In genomic region chr18:79394438-79395307, GRCh38 we compare ENCODE assay signal across 8 cellular contexts. TPM values are rescaled to one million over a fixed set of nuclear protein-coding genes. Genes with fewer than 3 reads are reported as not detected.
DNase-seq lines count a peak whose midpoint lies in the region; ATAC-seq and TF ChIP-seq lines count a peak whose summit lies in the region.

No MANE protein-coding gene starts in this region.

- intact Hi-C loops in CD4-positive, alpha-beta T cell (cut with DNase I, micrococcal nuclease), result loop anchor here (2.0 to 5.0 kb wide), 5 partner anchors 43 to 558 kb away; partner anchors contain the start of genes ATP9B (in 1 of the 2) and SLC66A2 (in 1 of the 2)

- H3K36me3 ChIP-seq in neuron (ENCODE audit: insufficient read depth, low read length), result no peaks in the 10 kb centered on the region
- no peaks in the 10 kb centered on the region for H3K36me3 ChIP-seq in thymus (ENCODE audit: control insufficient read depth, insufficient read depth)

- H3K9me3 Mint-ChIP-seq in CD4-positive, alpha-beta T cell, result no peaks in the 10 kb centered on the region

- H3K4me1 Mint-ChIP-seq in CD4-positive, alpha-beta T cell (ENCODE audit: low read depth), result peaks cover 49% of the 10 kb centered on the region

- peaks cover 22% of the 10 kb centered on the region for H3K36me3 Mint-ChIP-seq in CD4-positive, alpha-beta T cell (ENCODE audit: low read depth)

- ATAC-seq in CD4-positive, alpha-beta T cell (ENCODE audit: poor library complexity), result peak; percentile 48
- peak; percentile 30 for ATAC-seq in esophagus mucosa
- ATAC-seq in GM18520 (IDR thresholded peaks at IDR 0.05; ENCODE audit: unreplicated experiment), result no peak
- ATAC-seq in GM21423 (IDR thresholded peaks at IDR 0.05; ENCODE audit: unreplicated experiment), result no peak

- POLR2A ChIA-PET in CD4-positive, alpha-beta T cell (lab: Charles Lee), result interaction anchor here (0.7 to 5.3 kb wide), 7 partner anchors 9 to 129 kb away, joined by 3 to 34 read pairs (median 11); no protein-coding TSS in a partner anchor

- H3K27ac Mint-ChIP-seq in CD4-positive, alpha-beta T cell, result peak overlapping the region; percentile 91

- H3K27me3 ChIP-seq in CD4-positive, alpha-beta T cell (ENCODE audit: control insufficient read depth, insufficient read depth, low read length), result no peaks in the 10 kb centered on the region
- H3K27me3 ChIP-seq in neuron (ENCODE audit: insufficient read depth, low read length), result peaks cover 74% of the 10 kb centered on the region
- H3K27me3 ChIP-seq in thymus (ENCODE audit: control insufficient read depth, insufficient read depth), result peaks cover 76% of the 10 kb centered on the region

- no peak overlapping the region for H3K27ac ChIP-seq in CD4-positive, alpha-beta T cell (ENCODE audit: low read depth, low read length)
- peak overlapping the region; percentile 18 for H3K27ac ChIP-seq in thymus (ENCODE audit: low read depth)

- peak overlapping the region; percentile 54 for H2AFZ ChIP-seq in neuron (ENCODE audit: low read depth, low read length)

- TF ChIP-seq CTCF in CD4-positive, alpha-beta T cell (IDR thresholded peaks at IDR 0.05), result no peak

- peak in 5 of 10 experiments; percentile 33 to 79 (median 53) for DNase-seq in CD4-positive, alpha-beta T cell
- peak; percentile 45 for DNase-seq in Jurkat, Clone E6-1 (ENCODE audit: low read depth, low spot score)
- peak; percentile 51 for DNase-seq in activated CD8-positive, alpha-beta memory T cell treated with anti-CD3 and anti-CD28 coated beads, Interleukin-2, amount 50 U/mL, for 24 hours (ENCODE audit: extremely low read depth)

- peak overlapping the region; percentile 23 for H3K4me3 ChIP-seq in Jurkat, Clone E6-1 (ENCODE audit: low read length)
- peak overlapping the region; percentile 6 for H3K4me3 ChIP-seq in neuron (ENCODE audit: low read length)
- H3K4me3 ChIP-seq in thymus (ENCODE audit: low read length), result peak overlapping the region; percentile 54

- WGBS in thymus, result 2% methylated on average over 79 of the region's 79 CpGs

- CTCF ChIA-PET in CD4-positive, alpha-beta T cell (lab: Charles Lee), result interaction anchor here (2.1 kb wide), 1 partner anchor 14 kb away, joined by 10 read pairs; no protein-coding TSS in a partner anchor

- H3K4me1 ChIP-seq in neuron (ENCODE audit: insufficient read depth, low read length) (no peaks in the 10 kb centered on the region), thymus (ENCODE audit: control insufficient read depth, insufficient read depth, low read length) (peaks cover 14% of the 10 kb centered on the region)

- H3K9me3 ChIP-seq in CD4-positive, alpha-beta T cell (ENCODE audit: control insufficient read depth, low read length), result no peaks in the 10 kb centered on the region
- no peaks in the 10 kb centered on the region for H3K9me3 ChIP-seq in neuron (ENCODE audit: low read length)
- H3K9me3 ChIP-seq in thymus (ENCODE audit: control insufficient read depth), result no peaks in the 10 kb centered on the region

- no peaks in the 10 kb centered on the region for H3K27me3 Mint-ChIP-seq in CD4-positive, alpha-beta T cell

- peak overlapping the region; percentile 96 for H3K4me3 Mint-ChIP-seq in CD4-positive, alpha-beta T cell

RNA-seq across cellular contexts. Expression of gene NFATC1, which starts 1.1 kb away (rescaled TPM):
- 100 to 1,000 TPM; 107 to 113 TPM for total RNA-seq in CD4-positive, alpha-beta T cell
- polyA plus RNA-seq in Jurkat, Clone E6-1 (2012; ENCODE audit: insufficient read depth, insufficient read length), result 21.7 TPM
- 1.8 TPM for total RNA-seq in esophagus mucosa
- 23.8 TPM for polyA plus RNA-seq in thymus

Comparison
In these comparisons a context has a peak if more than half of its experiments do, and no peak if none do; other contexts are left out.
1. ATAC-seq: peak in CD4-positive, alpha-beta T cell (single experiment) and esophagus mucosa (single experiment); none in GM18520 (single experiment) and GM21423 (single experiment).
2. RNA of gene NFATC1, which starts 1.1 kb away (total RNA-seq): 107 to 113 TPM in CD4-positive, alpha-beta T cell; 1.8 TPM in esophagus mucosa (single experiment); every median in the first group is over 10 times any median in the second.
3. Peak in every context shown above with its lines, with median percentiles within 50 percentile points of each other: H3K4me3 ChIP-seq.